In genomic region chr18:35817604-35818352, GRCh38 we compare ENCODE assay signal across 19 cellular contexts.
"Had no signal": no experiment of that assay in that cellular context is flagged by ENCODE, and none has a peak within 500 bp of the region (broad histone marks: within the 10 kb centered on the region; RNA-seq: fewer than 3 reads in every experiment).

No MANE protein-coding gene starts in this region.

- DNase-seq: activated CD4-positive, alpha-beta T cell treated with anti-CD3 and anti-CD28 coated beads for 1 hour; activated CD4-positive, alpha-beta T cell treated with anti-CD3 and anti-CD28 coated beads, Interleukin-2, amount 50 U/mL, for 1 hour; activated CD8-positive, alpha-beta T cell treated with anti-CD3 and anti-CD28 coated beads, Interleukin-2, amount 10 ng/mL, durations not matched to agents 7 days and 5 days; activated gamma-delta T cell treated with Interleukin-2 at 50 U/mL for 16 hours; anterior cingulate cortex; islet precursor cell; left cardiac atrium; sigmoid colon; stimulated activated CD4-positive, alpha-beta T cell treated with anti-CD3 and anti-CD28 coated beads, Interleukin-2, amount 100 ng/mL, for 48 hours; tibial artery; WERI-Rb-1 had no signal

- H3K27me3 Mint-ChIP-seq: memory B cell had no signal

- H3K4me2 ChIP-seq: smooth muscle cell had no signal

- H3K4me1 ChIP-seq: heart left ventricle, sigmoid colon, tibial artery had no signal

- H3K27me3 ChIP-seq: heart left ventricle, sigmoid colon had no signal

- H3K9me3 ChIP-seq: sigmoid colon had no signal

- H3K36me3 ChIP-seq: heart left ventricle, sigmoid colon, tibial artery, WERI-Rb-1 had no signal

- ATAC-seq: activated CD8-positive, alpha-beta T cell treated with anti-CD3 and anti-CD28 coated beads, Interleukin-2, amount 10 ng/mL, durations not matched to agents 7 days and 5 days had no signal

- H3K27ac ChIP-seq: epithelial cell of prostate, heart left ventricle, sigmoid colon, tibial artery, WERI-Rb-1 had no signal

- H3K4me3 ChIP-seq: heart left ventricle, sigmoid colon, smooth muscle cell, tibial artery had no signal

- H3K36me3 Mint-ChIP-seq: activated naive CD4-positive, alpha-beta T cell treated with anti-CD3 and anti-CD28 coated beads, Interleukin-2, amount 50 U/mL, for 24 hours; brain; memory B cell had no signal

- H3K27ac Mint-ChIP-seq: activated CD8-positive, alpha-beta T cell treated with anti-CD3 and anti-CD28 coated beads, Interleukin-2, amount 10 ng/mL, durations not matched to agents 7 days and 5 days; activated naive CD4-positive, alpha-beta T cell treated with anti-CD3 and anti-CD28 coated beads, Interleukin-2, amount 50 U/mL, for 24 hours; brain; memory B cell; stimulated activated naive CD8-positive, alpha-beta T cell treated with anti-CD3 and anti-CD28 coated beads, Interleukin-15, Interleukin-2, amounts not matched to agents 100 ng/mL and 50 ng/mL, for 24 hours; T-helper 2 cell treated with Interferon-gamma antibody and Interleukin-4, amounts not matched to agents 5 μg/mL and 100 μg/mL, for 36 hours had no signal

- H3K4me3 Mint-ChIP-seq: activated CD8-positive, alpha-beta T cell treated with anti-CD3 and anti-CD28 coated beads, Interleukin-2, amount 10 ng/mL, durations not matched to agents 7 days and 5 days; activated naive CD4-positive, alpha-beta T cell treated with anti-CD3 and anti-CD28 coated beads, Interleukin-2, amount 50 U/mL, for 24 hours; brain; memory B cell; stimulated activated naive CD8-positive, alpha-beta T cell treated with anti-CD3 and anti-CD28 coated beads, Interleukin-15, Interleukin-2, amounts not matched to agents 100 ng/mL and 50 ng/mL, for 24 hours; T-helper 2 cell treated with Interferon-gamma antibody and Interleukin-4, amounts not matched to agents 5 μg/mL and 100 μg/mL, for 36 hours had no signal

- H3K9me3 Mint-ChIP-seq: activated naive CD4-positive, alpha-beta T cell treated with anti-CD3 and anti-CD28 coated beads, Interleukin-2, amount 50 U/mL, for 24 hours; memory B cell; stimulated activated naive CD8-positive, alpha-beta T cell treated with anti-CD3 and anti-CD28 coated beads, Interleukin-15, Interleukin-2, amounts not matched to agents 100 ng/mL and 50 ng/mL, for 24 hours; T-helper 2 cell treated with Interferon-gamma antibody and Interleukin-4, amounts not matched to agents 5 μg/mL and 100 μg/mL, for 36 hours had no signal

- H3K4me1 Mint-ChIP-seq: activated naive CD4-positive, alpha-beta T cell treated with anti-CD3 and anti-CD28 coated beads, Interleukin-2, amount 50 U/mL, for 24 hours; memory B cell had no signal
